ENCODE assay signal across 18 cellular contexts in genomic region chr4:41327770-41328169, GRCh38.
"Had no signal": no experiment of that assay in that cellular context is flagged by ENCODE, and none has a peak within 500 bp of the region (broad histone marks: within the 10 kb centered on the region; RNA-seq: fewer than 3 reads in every experiment).

No MANE protein-coding gene starts in this region.

- H3K36me3 ChIP-seq: gastrocnemius medialis, transverse colon had no signal

- H3K4me3 ChIP-seq: gastrocnemius medialis, transverse colon had no signal

- H3K27me3 ChIP-seq: gastrocnemius medialis, transverse colon had no signal

- FAIRE-seq: small intestine had no signal

- ATAC-seq: activated CD4-positive, CD25-positive, alpha-beta regulatory T cell treated with anti-CD3 and anti-CD28 coated beads, Interleukin-2, amount 50 U/mL, for 24 hours; activated CD8-positive, alpha-beta memory T cell treated with anti-CD3 and anti-CD28 coated beads, Interleukin-2, amount 10 ng/mL, durations not matched to agents 7 days and 5 days; activated CD8-positive, alpha-beta T cell treated with anti-CD3 and anti-CD28 coated beads for 36 hours; gastrocnemius medialis; left ventricle myocardium superior; natural killer cell; sciatic nerve; stimulated activated effector memory CD8-positive, alpha-beta T cell treated with anti-CD3 and anti-CD28 coated beads, Interleukin-12 subunit alpha, Interleukin-12 subunit beta, amount 100 ng/mL, for 72 hours had no signal

- DNase-seq: activated CD4-positive, alpha-beta T cell treated with anti-CD3 and anti-CD28 coated beads, Interleukin-2, amount 10 ng/mL, durations not matched to agents 24 days and 14 days; activated CD8-positive, alpha-beta memory T cell treated with anti-CD3 and anti-CD28 coated beads, Interleukin-2, amount 10 ng/mL, durations not matched to agents 7 days and 5 days; activated CD8-positive, alpha-beta T cell treated with anti-CD3 and anti-CD28 coated beads for 36 hours; activated gamma-delta T cell treated with Interleukin-2 at 50 U/mL for 16 hours; aorta; effector CD4-positive, alpha-beta T cell; gastrocnemius medialis; head of caudate nucleus; left ventricle myocardium superior; mammary epithelial cell; midbrain; natural killer cell; small intestine; stimulated activated CD4-positive, alpha-beta T cell treated with anti-CD3 and anti-CD28 coated beads, Interleukin-2, amount 100 ng/mL, for 24 hours; transverse colon had no signal
